Comparison of ENCODE assay signal across 1 cellular context in genomic region chr1:245870698-245871097, GRCh38.
TF ChIP-seq lines count a peak whose summit lies in the region.

No MANE protein-coding gene starts in this region.

TF ChIP-seq in IMR-90, 13 proteins besides CTCF, POLR2A, EP300 and RAD21 (continued from another document):
- TF ChIP-seq, protein P1, sequence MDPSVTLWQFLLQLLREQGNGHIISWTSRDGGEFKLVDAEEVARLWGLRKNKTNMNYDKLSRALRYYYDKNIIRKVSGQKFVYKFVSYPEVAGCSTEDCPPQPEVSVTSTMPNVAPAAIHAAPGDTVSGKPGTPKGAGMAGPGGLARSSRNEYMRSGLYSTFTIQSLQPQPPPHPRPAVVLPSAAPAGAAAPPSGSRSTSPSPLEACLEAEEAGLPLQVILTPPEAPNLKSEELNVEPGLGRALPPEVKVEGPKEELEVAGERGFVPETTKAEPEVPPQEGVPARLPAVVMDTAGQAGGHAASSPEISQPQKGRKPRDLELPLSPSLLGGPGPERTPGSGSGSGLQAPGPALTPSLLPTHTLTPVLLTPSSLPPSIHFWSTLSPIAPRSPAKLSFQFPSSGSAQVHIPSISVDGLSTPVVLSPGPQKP (IDR thresholded peaks at IDR 0.05; ENCODE audit: borderline replicate concordance, low read depth, low read length): no peak
- TF ChIP-seq MXI1 (IDR thresholded peaks at IDR 0.05; ENCODE audit: borderline replicate concordance, low read depth, low read length) (no peak), BHLHE40 (IDR thresholded peaks at IDR 0.05; ENCODE audit: low read depth, low read length) (no peak), MAFK (IDR thresholded peaks at IDR 0.05; ENCODE audit: low read depth, low read length) (no peak), CEBPB (IDR thresholded peaks at IDR 0.05; ENCODE audit: low read depth, low read length) (no peak), USF2 (IDR thresholded peaks at IDR 0.05; ENCODE audit: low read depth, low read length) (no peak), FOS (IDR thresholded peaks at IDR 0.05; ENCODE audit: low read depth, low read length) (no peak), MAZ (IDR thresholded peaks at IDR 0.05; ENCODE audit: borderline replicate concordance, low read depth, low read length) (no peak)
TF ChIP-seq in IMR-90: peak in this region for 0.
